In the genomic region with DNA sequence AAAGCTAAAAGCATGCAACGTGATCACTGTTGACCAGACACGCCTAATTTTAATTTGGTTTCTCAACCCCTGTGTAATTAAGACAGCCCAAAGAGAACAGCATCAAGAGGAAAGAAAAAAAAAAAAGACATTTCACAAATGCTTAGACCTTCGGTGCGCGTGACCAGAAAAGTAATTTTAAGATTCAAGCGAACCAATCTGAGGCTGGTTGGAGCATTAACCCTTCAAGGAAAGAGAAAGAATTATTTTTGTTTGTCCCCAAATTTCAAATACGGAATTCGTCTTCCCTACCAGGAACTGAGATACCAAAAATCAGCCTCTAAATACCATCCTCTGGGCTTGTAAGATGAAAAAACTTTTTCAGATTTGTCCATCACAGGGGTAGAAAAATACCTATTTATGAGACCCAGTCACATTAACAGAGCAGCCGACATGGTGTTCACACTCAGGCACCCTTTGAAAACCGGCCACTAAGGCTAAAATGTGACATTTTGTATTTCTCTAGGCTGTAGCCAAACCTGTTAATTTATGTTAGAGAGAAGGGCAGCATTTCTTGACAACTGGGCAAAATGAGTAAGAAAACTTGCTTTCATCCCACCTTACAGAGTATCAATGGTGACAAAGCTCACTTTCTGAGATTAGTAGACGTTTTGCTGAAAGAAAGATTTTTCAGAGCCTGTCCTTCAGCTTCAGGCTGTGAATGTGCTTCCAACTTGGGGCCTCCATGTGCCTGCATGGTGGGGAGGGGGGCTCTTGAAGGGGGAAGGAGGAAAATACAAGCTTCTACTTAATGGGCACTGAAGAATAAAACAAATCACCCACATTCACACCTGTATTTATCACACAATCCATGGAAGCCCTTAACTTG, we compare ENCODE assay signal across 8 cellular contexts.
DNase-seq lines count a peak whose midpoint lies in the region; ATAC-seq and TF ChIP-seq lines count a peak whose summit lies in the region.

No MANE protein-coding gene starts in this region.

- H3K4me3 ChIP-seq in HEK293 (ENCODE audit: low read depth, low read length) (peak overlapping the region; percentile 48), SU-DHL-6 (ENCODE audit: insufficient read depth, low read length, poor library complexity, severe bottlenecking) (peak overlapping the region; percentile 63), fibroblast of pulmonary artery (replicated peaks; ENCODE audit: low read depth, low read length) (peak overlapping the region; percentile 71)

- H3K9ac ChIP-seq in SU-DHL-6 (ENCODE audit: low read length), result peak overlapping the region; percentile 66

- POLR2A ChIA-PET in HEK293 (lab: Yijun Ruan, JAX), result interaction anchor here (1.1 kb wide), 1 partner anchor 9 kb away, joined by 3 read pairs; no protein-coding TSS in a partner anchor

- no peak overlapping the region; the same call in 1 of the 2 replicates for H3K27ac ChIP-seq in HEK293 (ENCODE audit: extremely low read depth, low read depth, low read length)
- H3K27ac ChIP-seq in SU-DHL-6 (ENCODE audit: low read depth, low read length), result peak overlapping the region; percentile 77

- TF ChIP-seq CTCF in HEK293 (tag by site-specific recombination; IDR thresholded peaks at IDR 0.05) (no peak), SU-DHL-6 (IDR thresholded peaks at IDR 0.05; ENCODE audit: insufficient read depth, low read length, poor library complexity, severe bottlenecking) (no peak), fibroblast of pulmonary artery (IDR thresholded peaks at IDR 0.05; ENCODE audit: low read length, missing control alignments) (no peak)

- DNase-seq in fibroblast of pulmonary artery (ENCODE audit: low read depth), result no peak
- peak; percentile 29 for DNase-seq in stimulated activated CD8-positive, alpha-beta memory T cell treated with anti-CD3 and anti-CD28 coated beads, Interleukin-4, amount 100 ng/mL, for 48 hours
- DNase-seq in mesenteric fat pad (ENCODE audit: low spot score), result no peak

- H3K79me2 ChIP-seq in SU-DHL-6 (ENCODE audit: insufficient read depth, low read length), result peaks cover 11% of the 10 kb centered on the region; the same call in 1 of the 2 replicates

- H4K20me1 ChIP-seq in SU-DHL-6 (ENCODE audit: low read depth, low read length), result no peaks in the 10 kb centered on the region

- peak overlapping the region; percentile 98 for H3K4me2 ChIP-seq in SU-DHL-6 (ENCODE audit: low read depth, low read length, poor library complexity, severe bottlenecking)

- H3F3A ChIP-seq in SU-DHL-6 (ENCODE audit: insufficient read depth), result peaks cover 10% of the 10 kb centered on the region

- no peaks in the 10 kb centered on the region for H3K36me3 ChIP-seq in HEK293 (ENCODE audit: control insufficient read depth in 2 of 2, insufficient read depth in 1 of 2, low read length in 2 of 2)
- no peaks in the 10 kb centered on the region for H3K36me3 ChIP-seq in SU-DHL-6 (ENCODE audit: low read length)

- H3K4me1 ChIP-seq in HEK293 (ENCODE audit: control insufficient read depth, insufficient read depth, low read length), result peaks cover 6% of the 10 kb centered on the region

- no peaks in the 10 kb centered on the region for H3K9me2 ChIP-seq in SU-DHL-6 (replicated peaks; ENCODE audit: insufficient read depth, low read length)

- H2AFZ ChIP-seq in SU-DHL-6 (ENCODE audit: low read depth, low read length, severe bottlenecking), result peak overlapping the region; percentile 7

- no peak for ATAC-seq in GM21526 (IDR thresholded peaks at IDR 0.05; ENCODE audit: low FRiP score, unreplicated experiment)
- no peak for ATAC-seq in HG02763 (IDR thresholded peaks at IDR 0.05; ENCODE audit: unreplicated experiment)
- no peak for ATAC-seq in GM18861 (IDR thresholded peaks at IDR 0.05; ENCODE audit: unreplicated experiment)

- no peaks in the 10 kb centered on the region for H3K9me3 ChIP-seq in HEK293 (ENCODE audit: control insufficient read depth, insufficient read depth, low read depth, low read length)
- H3K9me3 ChIP-seq in SU-DHL-6 (ENCODE audit: insufficient read depth, low read length), result no peaks in the 10 kb centered on the region

- no peaks in the 10 kb centered on the region for H3K27me3 ChIP-seq in SU-DHL-6 (ENCODE audit: low read length)

- CTCF ChIA-PET in HEK293 (lab: Yijun Ruan, JAX), result interaction anchor here (0.6 to 2.4 kb wide), 7 partner anchors 9 to 126 kb away, joined by 3 to 6 read pairs (median 3); no protein-coding TSS in a partner anchor

TF ChIP-seq in HEK293, 187 proteins besides CTCF, POLR2A, EP300 and RAD21:
- TF ChIP-seq, protein P1, sequence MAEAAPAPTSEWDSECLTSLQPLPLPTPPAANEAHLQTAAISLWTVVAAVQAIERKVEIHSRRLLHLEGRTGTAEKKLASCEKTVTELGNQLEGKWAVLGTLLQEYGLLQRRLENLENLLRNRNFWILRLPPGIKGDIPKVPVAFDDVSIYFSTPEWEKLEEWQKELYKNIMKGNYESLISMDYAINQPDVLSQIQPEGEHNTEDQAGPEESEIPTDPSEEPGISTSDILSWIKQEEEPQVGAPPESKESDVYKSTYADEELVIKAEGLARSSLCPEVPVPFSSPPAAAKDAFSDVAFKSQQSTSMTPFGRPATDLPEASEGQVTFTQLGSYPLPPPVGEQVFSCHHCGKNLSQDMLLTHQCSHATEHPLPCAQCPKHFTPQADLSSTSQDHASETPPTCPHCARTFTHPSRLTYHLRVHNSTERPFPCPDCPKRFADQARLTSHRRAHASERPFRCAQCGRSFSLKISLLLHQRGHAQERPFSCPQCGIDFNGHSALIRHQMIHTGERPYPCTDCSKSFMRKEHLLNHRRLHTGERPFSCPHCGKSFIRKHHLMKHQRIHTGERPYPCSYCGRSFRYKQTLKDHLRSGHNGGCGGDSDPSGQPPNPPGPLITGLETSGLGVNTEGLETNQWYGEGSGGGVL (tag by site-specific recombination; IDR thresholded peaks at IDR 0.05), result no peak
- TF ChIP-seq, protein P2, sequence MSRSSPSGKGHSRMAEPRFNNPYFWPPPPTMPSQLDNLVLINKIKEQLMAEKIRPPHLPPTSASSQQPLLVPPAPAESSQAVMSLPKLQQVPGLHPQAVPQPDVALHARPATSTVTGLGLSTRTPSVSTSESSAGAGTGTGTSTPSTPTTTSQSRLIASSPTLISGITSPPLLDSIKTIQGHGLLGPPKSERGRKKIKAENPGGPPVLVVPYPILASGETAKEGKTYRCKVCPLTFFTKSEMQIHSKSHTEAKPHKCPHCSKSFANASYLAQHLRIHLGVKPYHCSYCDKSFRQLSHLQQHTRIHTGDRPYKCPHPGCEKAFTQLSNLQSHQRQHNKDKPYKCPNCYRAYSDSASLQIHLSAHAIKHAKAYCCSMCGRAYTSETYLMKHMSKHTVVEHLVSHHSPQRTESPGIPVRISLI (tag by site-specific recombination; IDR thresholded peaks at IDR 0.05), result peak; percentile 86
- peak; percentile 35; the same call in 1 of the 2 replicates for TF ChIP-seq ZNF585B (tag by site-specific recombination; IDR thresholded peaks at IDR 0.05)
- TF ChIP-seq HOXD13 (CRISPR knock-in tag; IDR thresholded peaks at IDR 0.05; ENCODE audit: borderline replicate concordance), result no peak
- no peak for TF ChIP-seq KLF9 (tag by site-specific recombination; IDR thresholded peaks at IDR 0.05; ENCODE audit: low read depth)
- TF ChIP-seq ZNF555 (tag by site-specific recombination; conservative IDR thresholded peaks at IDR 0.05), result no peak
